8 cellular contexts compared by ENCODE assay signal in the genomic region with DNA sequence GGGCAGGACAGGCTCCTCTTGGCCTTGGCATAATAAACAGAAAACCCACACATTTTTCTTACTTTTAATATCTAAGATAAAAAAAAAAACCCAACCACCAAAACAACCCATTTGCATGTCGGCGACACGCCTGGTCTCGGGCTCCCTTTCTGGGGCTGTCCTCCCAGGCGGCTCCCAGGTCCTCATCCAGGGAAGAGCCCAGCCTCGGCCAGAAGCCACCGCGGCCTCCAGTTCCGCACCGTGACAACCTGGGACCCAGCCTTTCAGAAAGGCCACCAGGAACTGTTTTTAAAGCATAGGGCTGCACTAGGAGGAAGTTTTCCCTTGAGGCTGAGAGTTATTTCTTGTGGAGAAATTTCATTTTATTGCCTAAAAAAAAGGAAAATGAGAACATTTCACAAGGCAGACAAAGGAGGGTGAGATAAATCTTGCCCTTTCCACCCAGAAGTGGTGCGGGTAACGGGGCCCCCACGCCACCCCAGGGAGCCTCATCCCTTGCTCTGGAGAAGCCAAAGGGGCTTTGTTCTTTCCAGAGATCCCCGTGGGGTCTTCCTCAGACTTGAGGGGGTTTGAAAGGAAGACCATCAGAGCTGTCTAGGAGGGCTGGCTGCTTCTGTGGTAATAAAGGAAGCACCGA. TPM values are rescaled to one million over a fixed set of nuclear protein-coding genes. Genes with fewer than 3 reads are reported as not detected.
DNase-seq lines count a peak whose midpoint lies in the region; ATAC-seq, FAIRE-seq and TF ChIP-seq lines count a peak whose summit lies in the region.

No MANE protein-coding gene starts in this region.

- FAIRE-seq in GM19239 (lab: Jason Lieb, UNC), result no peak

- DNase-seq in GM23248 (no peak), right cardiac atrium (peak in 1 of 3 donors; percentile 65), GM19239 (ENCODE audit: insufficient read length, low spot score) (no peak), NCI-H2227 treated with DMSO at 0.1 percent for 48 hours (lab: John Stamatoyannopoulos, UW) (no peak), posterior vena cava (ENCODE audit: low spot score) (no peak)
- no peak for DNase-seq in activated CD4-positive, alpha-beta T cell treated with anti-CD3 and anti-CD28 coated beads, Interleukin-2, amount 50 U/mL, for 1 hour

- intact Hi-C loops in right cardiac atrium (cut with DNase I), result loop anchor here in 3 of 4 donors (1.0 to 2.0 kb wide), 3 partner anchors 134 to 136 kb away; no protein-coding TSS in a partner anchor
- intact Hi-C loops in posterior vena cava (cut with DNase I), result loop anchor here (2.0 to 5.0 kb wide), 2 partner anchors 130 to 134 kb away; no protein-coding TSS in a partner anchor

- no peaks in the 10 kb centered on the region for H3K79me2 ChIP-seq in GM23248 (ENCODE audit: insufficient read depth)

- in situ Hi-C loops in GM23248 (cut with MboI), result loop anchor here (5.0 to 25.0 kb wide), 2 partner anchors 139 to 494 kb away; a partner anchor contains a TSS

- H3K27ac ChIP-seq in GM23248 (no peak overlapping the region), VCaP (peak overlapping the region; percentile 50; the same call in 1 of the 2 replicates), right cardiac atrium (ENCODE audit: low read length) (peak overlapping the region; percentile 26), rectal smooth muscle tissue (ENCODE audit: low read depth, low read length) (peak overlapping the region; percentile 25)

- H3K4me2 ChIP-seq in GM23248 (ENCODE audit: unreplicated experiment), result no peak overlapping the region

- no peaks in the 10 kb centered on the region for H4K20me1 ChIP-seq in GM23248 (ENCODE audit: insufficient read depth)

- H3K9me3 ChIP-seq in GM23248 (ENCODE audit: low read depth) (no peaks in the 10 kb centered on the region), right cardiac atrium (ENCODE audit: control insufficient read depth, low read length) (no peaks in the 10 kb centered on the region)

- H3K4me3 ChIP-seq in GM23248 (no peak overlapping the region), right cardiac atrium (ENCODE audit: low read length) (no peak overlapping the region), rectal smooth muscle tissue (ENCODE audit: low read length) (peak overlapping the region; percentile 17)

- peak overlapping the region; percentile 62 for H2AFZ ChIP-seq in GM23248

- no peaks in the 10 kb centered on the region for H3K27me3 ChIP-seq in GM23248 (replicated peaks; ENCODE audit: insufficient read depth)
- H3K27me3 ChIP-seq in right cardiac atrium (ENCODE audit: control insufficient read depth, insufficient read depth), result no peaks in the 10 kb centered on the region
- H3K27me3 ChIP-seq in rectal smooth muscle tissue (ENCODE audit: control insufficient read depth, insufficient read depth, low read length), result no peaks in the 10 kb centered on the region

- peak; percentile 5 to 24 for ATAC-seq in right cardiac atrium

- H3K9ac ChIP-seq in GM23248 (peak overlapping the region; percentile 26), rectal smooth muscle tissue (ENCODE audit: low read length) (no peak overlapping the region)

- H3K36me3 ChIP-seq in GM23248 (ENCODE audit: low read depth) (no peaks in the 10 kb centered on the region), rectal smooth muscle tissue (ENCODE audit: control insufficient read depth, insufficient read depth, low read length) (peaks cover 3% of the 10 kb centered on the region)

- WGBS in GM23248 (ENCODE audit: low coverage in 1 of 2, low lambda C conversion rate in 2 of 2, missing lambda C conversion rate in 2 of 2), 2 experiments, result 63 to 71% methylated on average over 15 of the region's 15 CpGs
- WGBS in right cardiac atrium, result 66% methylated on average over 15 of the region's 15 CpGs

- no peaks in the 10 kb centered on the region for H3K9me2 ChIP-seq in GM23248 (ENCODE audit: insufficient read depth)

- H3K4me1 ChIP-seq in GM23248 (ENCODE audit: insufficient read depth) (no peaks in the 10 kb centered on the region), right cardiac atrium (ENCODE audit: control insufficient read depth, insufficient read depth, low read length) (no peaks in the 10 kb centered on the region), rectal smooth muscle tissue (ENCODE audit: control insufficient read depth, insufficient read depth, low read length) (peaks cover 4% of the 10 kb centered on the region)

- TF ChIP-seq CTCF in VCaP (conservative IDR thresholded peaks at IDR 0.05), result no peak

- no peaks in the 10 kb centered on the region for H3F3A ChIP-seq in GM23248 (ENCODE audit: insufficient read depth)

RNA-seq across cellular contexts. Expression of a gene that starts 39.2 kb away (rescaled TPM):
- 68.8 and 72.7 TPM in 2 replicates for total RNA-seq in GM23248 (2014; rRNA removed; shearing (Covaris generic))
- polyA plus RNA-seq in GM23248 (2016; fragmentation: Nextera tagmentation; extraction: Ambion mirVana) (71.5 and 71.7 TPM in 2 replicates), right cardiac atrium (53.1 TPM)
- total RNA-seq in right cardiac atrium (100 to 1,000 TPM in 1 of 4 donors, 10 to 100 TPM in 3; 82.9 to 128 (median 99.0) TPM), posterior vena cava (10 to 100 TPM; 59.1 to 74.7 TPM)
